In the genomic region with DNA sequence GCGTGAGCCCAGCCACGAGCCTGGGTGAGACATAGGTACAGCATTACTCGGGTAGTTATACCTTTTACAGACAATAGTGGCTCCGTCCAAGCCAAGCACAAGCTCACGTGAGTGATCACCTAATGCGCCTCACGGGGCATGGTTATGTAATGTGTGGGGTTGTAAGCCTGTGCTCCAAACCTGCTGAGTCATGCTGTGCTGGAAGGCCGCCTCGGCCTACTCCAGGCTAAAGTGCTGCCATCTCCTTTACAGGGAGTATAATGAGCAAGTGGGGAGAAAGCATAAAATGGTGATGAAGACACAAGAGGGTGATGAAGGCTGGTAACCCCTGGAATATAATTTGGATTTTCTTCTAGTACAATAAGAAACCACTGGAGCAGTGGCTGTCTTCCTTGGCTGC, we compare ENCODE assay signal across 10 cellular contexts.
DNase-seq lines count a peak whose midpoint lies in the region; ATAC-seq, FAIRE-seq and TF ChIP-seq lines count a peak whose summit lies in the region.
"Had no signal": no experiment of that assay in that cellular context is flagged by ENCODE, and none has a peak within 500 bp of the region (broad histone marks: within the 10 kb centered on the region; RNA-seq: fewer than 3 reads in every experiment).

No MANE protein-coding gene starts in this region.

- no peak overlapping the region for H3K4me3 ChIP-seq in cardiac fibroblast (replicated peaks in 1 of 2; ENCODE audit: low read depth in 2 of 2, low read length in 2 of 2)
- no peak overlapping the region for H3K4me3 ChIP-seq in lower lobe of right lung

- no peaks in the 10 kb centered on the region for H3K27me3 ChIP-seq in lower lobe of right lung (ENCODE audit: low read depth)

- in situ Hi-C loops in KBM-7 (cut with MboI; ENCODE audit: low pct_unique_long_range_greater_than_20kb, low sequenced_read_pairs) = no loop called here

- no peaks in the 10 kb centered on the region for H3K36me3 ChIP-seq in lower lobe of right lung

- ATAC-seq in lower lobe of right lung (peak; percentile 89 to 96), GM21390 (IDR thresholded peaks at IDR 0.05; ENCODE audit: unreplicated experiment) (no peak)

- FAIRE-seq in GM12891 (lab: Jason Lieb, UNC) = peak; percentile 13
- no peak for FAIRE-seq in HTR-8/SVneo (lab: Jason Lieb, UNC)

- no peaks in the 10 kb centered on the region for H3K9me3 ChIP-seq in lower lobe of right lung

- peaks cover 8% of the 10 kb centered on the region for H3K4me1 ChIP-seq in lower lobe of right lung

- intact Hi-C loops in lower lobe of right lung (cut with DNase I) = no loop called here

- TF ChIP-seq POLR2A in GM12891 (IDR thresholded peaks at IDR 0.05; ENCODE audit: low read depth, low read length) = no peak

- TF ChIP-seq CTCF in cardiac fibroblast (IDR thresholded peaks at IDR 0.05; ENCODE audit: low read depth, low read length) (no peak), lower lobe of right lung (IDR thresholded peaks at IDR 0.05) (no peak)

- DNase-seq in GM12891 (ENCODE audit: insufficient read length, low spot score) (no peak), KBM-7 (peak; percentile 22), cardiac fibroblast (ENCODE audit: low read depth in 2 of 2) (peak; percentile 56 to 75), lower lobe of right lung (peak; percentile 73), mesenteric fat pad (ENCODE audit: low spot score) (no peak), HTR-8/SVneo (ENCODE audit: insufficient read length, low spot score) (no peak)
- DNase-seq in stimulated activated CD8-positive, alpha-beta memory T cell treated with anti-CD3 and anti-CD28 coated beads, Interleukin-4, amount 100 ng/mL, for 48 hours = no peak
- DNase-seq: NCI-H1436; stimulated activated naive CD8-positive, alpha-beta T cell treated with anti-CD3 and anti-CD28 coated beads, Interleukin-15, amount 100 ng/mL, for 72 hours had no signal

- no peak overlapping the region for H3K27ac ChIP-seq in lower lobe of right lung

TF ChIP-seq in GM12891, 5 proteins besides CTCF, POLR2A, EP300 and RAD21:
- TF ChIP-seq TAF1 (IDR thresholded peaks at IDR 0.05; ENCODE audit: low read depth, low read length) = no peak

Comparison
In these comparisons a context has a peak if more than half of its experiments do, and no peak if none do; other contexts are left out.
1. DNase-seq: peak in KBM-7 (single experiment), cardiac fibroblast (2 of 2) and lower lobe of right lung (single experiment); none in GM12891 (single experiment), stimulated activated CD8-positive, alpha-beta memory T cell treated with anti-CD3 and anti-CD28 coated beads, Interleukin-4, amount 100 ng/mL, for 48 hours (single experiment), mesenteric fat pad (single experiment) and HTR-8/SVneo (single experiment).